Comparison of ENCODE assay signal across 8 cellular contexts in genomic region chr12:49068879-49069506, GRCh38. TPM values are rescaled to one million over a fixed set of nuclear protein-coding genes. Genes with fewer than 3 reads are reported as not detected.
DNase-seq lines count a peak whose midpoint lies in the region; ATAC-seq, FAIRE-seq and TF ChIP-seq lines count a peak whose summit lies in the region.

No MANE protein-coding gene starts in this region.

- TF ChIP-seq RAD21 in A549 (conservative IDR thresholded peaks at IDR 0.05 in 1 of 2, IDR thresholded peaks at IDR 0.05 in 1 of 2) (no peak), HCT116 (IDR thresholded peaks at IDR 0.05; ENCODE audit: low read depth) (no peak)

- in situ Hi-C loops in astrocyte of the spinal cord (cut with HindIII; ENCODE audit: low sequenced_read_pairs) = no loop called here

- BruUV-seq in HCT116 (replicated peaks; lab: Mats Ljungman, UMichigan) = TSS peak; percentile 40

- H3K9me2 ChIP-seq in HCT116 (ENCODE audit: insufficient read depth) = no peaks in the 10 kb centered on the region

- H3K27ac ChIP-seq in A549 = peak overlapping the region; percentile 51 to 85
- H3K27ac ChIP-seq in HCT116 (ENCODE audit: low read depth, low read length) = no peak overlapping the region
- no peak overlapping the region for H3K27ac ChIP-seq in mesodermal cell (ENCODE audit: low read depth, low read length, severe bottlenecking)

- ATAC-seq in A549 = peak; percentile 31 to 37; a peak in 5 of 6 replicates
- peak; percentile 0; the same call in 1 of the 2 replicates for ATAC-seq in HCT116
- no peak for ATAC-seq in HG03135 (IDR thresholded peaks at IDR 0.05; ENCODE audit: unreplicated experiment)

- DNase-seq in A549 (ENCODE audit: low read depth in 1 of 2, low spot score in 1 of 2) (no peak), HCT116 (ENCODE audit: low read depth, low spot score) (no peak), astrocyte of the spinal cord (ENCODE audit: low read depth, low spot score) (no peak), middle frontal gyrus (ENCODE audit: extremely low spot score, low spot score) (no peak), NCI-H1694 treated with DMSO at 0.1 percent for 48 hours (lab: John Stamatoyannopoulos, UW) (no peak), NOMO-1 (lab: John Stamatoyannopoulos, UW; ENCODE audit: unreplicated experiment in 2 of 2) (no peak)

- RAD21 ChIA-PET in HCT116 (lab: Charles Lee; ENCODE audit: low non-redundant PET in 1 of 2, low total read pairs in 2 of 2, uncharacterized antibody in 2 of 2, unreplicated experiment in 2 of 2) = interaction anchor here in 1 of 2 experiments (2.1 kb wide), 1 partner anchor 19 kb away, joined by 6 read pairs; no protein-coding TSS in a partner anchor

- no peaks in the 10 kb centered on the region for H3K36me3 ChIP-seq in HCT116 (ENCODE audit: control insufficient read depth in 1 of 2, insufficient read depth in 2 of 2, low read length in 2 of 2)
- no peaks in the 10 kb centered on the region for H3K36me3 ChIP-seq in mesodermal cell (ENCODE audit: control insufficient read depth, insufficient read depth, low read length)

- no peak for TF ChIP-seq EP300 in A549 (IDR thresholded peaks at IDR 0.05)

- H3K4me3 ChIP-seq in A549 (peak overlapping the region; percentile 55), HCT116 (replicated peaks in 1 of 2; ENCODE audit: low read depth in 1 of 2, low read length in 2 of 2) (peak overlapping the region; percentile 70 to 71), astrocyte of the spinal cord (ENCODE audit: low read depth, low read length) (peak overlapping the region; percentile 73), mesodermal cell (ENCODE audit: extremely low read depth, insufficient read depth, low read length, poor library complexity, severe bottlenecking) (peak overlapping the region; percentile 85)

- intact Hi-C loops in HCT116 (cut with micrococcal nuclease) = no loop called here

- H4K20me1 ChIP-seq in HCT116 (ENCODE audit: insufficient read depth) = no peaks in the 10 kb centered on the region

- POLR2A ChIA-PET in A549 (lab: Yijun Ruan, JAX) = interaction anchor here (0.8 to 1.4 kb wide), 5 partner anchors 15 to 166 kb away, joined by 3 to 27 read pairs (median 3); partner anchors contain the start of genes TUBA1A and TUBA1B
- POLR2A ChIA-PET in HCT116 (lab: Charles Lee) = interaction anchor here (1.2 to 1.5 kb wide), 4 partner anchors 19 to 62 kb away, joined by 3 to 17 read pairs (median 6); partner anchors contain the start of genes LMBR1L and TUBA1B

- H3K27me3 ChIP-seq in HCT116 (ENCODE audit: insufficient read depth, low read length) = no peaks in the 10 kb centered on the region

- no peaks in the 10 kb centered on the region for H3K9me3 ChIP-seq in A549
- H3K9me3 ChIP-seq in HCT116 (ENCODE audit: control insufficient read depth in 1 of 2, insufficient read depth in 1 of 2, low read depth in 1 of 2, low read length in 2 of 2) = no peaks in the 10 kb centered on the region
- no peaks in the 10 kb centered on the region for H3K9me3 ChIP-seq in mesodermal cell (ENCODE audit: control insufficient read depth, low read length)

- peaks cover 7% of the 10 kb centered on the region; the same call in 2 of the 3 replicates for H3K4me1 ChIP-seq in A549
- H3K4me1 ChIP-seq in HCT116 (ENCODE audit: control insufficient read depth in 1 of 2, insufficient read depth in 2 of 2, low read length in 2 of 2) = peaks cover 5 to 19% of the 10 kb centered on the region in 2 experiments
- H3K4me1 ChIP-seq in mesodermal cell (ENCODE audit: control insufficient read depth, insufficient read depth, low read length, poor library complexity, severe bottlenecking) = peaks cover 11% of the 10 kb centered on the region

- H3K9ac ChIP-seq in HCT116 (ENCODE audit: low read length) = peak overlapping the region; percentile 65

- H3K4me2 ChIP-seq in A549 (peak overlapping the region; percentile 85), HCT116 (ENCODE audit: low read length) (peak overlapping the region; percentile 85)

- no peaks in the 10 kb centered on the region for H3K79me2 ChIP-seq in HCT116 (ENCODE audit: insufficient read depth, low read length)

- TF ChIP-seq CTCF in A549 (IDR thresholded peaks at IDR 0.05) (no peak), HCT116 (IDR thresholded peaks at IDR 0.05 in 2 of 3, conservative IDR thresholded peaks at IDR 0.05 in 1 of 3; ENCODE audit: borderline replicate concordance in 1 of 3, insufficient read depth in 1 of 3, low read depth in 2 of 3, low read length in 2 of 3) (no peak), astrocyte of the spinal cord (IDR thresholded peaks at IDR 0.05; ENCODE audit: low read depth, low read length) (no peak)

- CTCF ChIA-PET in A549 (lab: Yijun Ruan, JAX) (interaction anchor here (0.8 to 12.6 kb wide), 9 partner anchors 11 to 166 kb away, joined by 3 to 172 read pairs (median 7); partner anchors contain the start of gene DHH), HCT116 (lab: Charles Lee) (interaction anchor here (1.0 to 1.7 kb wide), 11 partner anchors 10 to 290 kb away, joined by 3 to 34 read pairs (median 5); partner anchors contain the start of gene TUBA1B)

- no peak for FAIRE-seq in A549 (lab: Jason Lieb, UNC)

- WGBS in A549 (ENCODE audit: missing lambda C conversion rate) = 27% methylated on average over 21 of the region's 21 CpGs
- 17 to 28% methylated on average over 14 to 16 of the region's 21 CpGs for WGBS in mesodermal cell (ENCODE audit: insufficient coverage in 2 of 2), 2 experiments

- peak overlapping the region; percentile 86 for H2AFZ ChIP-seq in HCT116 (ENCODE audit: low read depth, low read length, poor library complexity, severe bottlenecking)

- TF ChIP-seq POLR2A in A549 (IDR thresholded peaks at IDR 0.05; ENCODE audit: low read length) (no peak), HCT116 (IDR thresholded peaks at IDR 0.05; ENCODE audit: borderline replicate concordance, extremely low read depth, insufficient read depth, insufficient read length) (no peak)

TF ChIP-seq in A549, 52 proteins besides CTCF, POLR2A, EP300 and RAD21 (continues in another document):
- TF ChIP-seq KDM1A (IDR thresholded peaks at IDR 0.05; ENCODE audit: low read depth) (no peak), RFX5 (IDR thresholded peaks at IDR 0.05) (no peak), HOXB13 (CRISPR knock-in tag; IDR thresholded peaks at IDR 0.05; ENCODE audit: low read depth) (no peak), CBX2 (IDR thresholded peaks at IDR 0.05; ENCODE audit: borderline replicate concordance, low read depth) (no peak), CBX8 (IDR thresholded peaks at IDR 0.05) (no peak)

TF ChIP-seq in HCT116, 20 proteins besides CTCF, POLR2A, EP300 and RAD21 (continues in another document):
- TF ChIP-seq SIN3A (IDR thresholded peaks at IDR 0.05; ENCODE audit: low read depth) (no peak), SRF (IDR thresholded peaks at IDR 0.05; ENCODE audit: low read depth) (no peak), CBX3 (IDR thresholded peaks at IDR 0.05; ENCODE audit: low read depth) (no peak), EZH2 (IDR thresholded peaks at IDR 0.05) (no peak), FOSL1 (IDR thresholded peaks at IDR 0.05; ENCODE audit: low read depth) (no peak), YY1 (IDR thresholded peaks at IDR 0.05; ENCODE audit: extremely low read depth, insufficient replicate concordance, low read depth, low read length) (no peak)

RNA-seq across cellular contexts. Expression of gene RHEBL1, which starts 0.8 kb away (rescaled TPM):
- polyA plus RNA-seq in A549 (2011; rRNA removed) (4.0 TPM in 2 replicates), A549 (2017; fragmentation: RNase III; extraction: RNeasy Plus Mini Kit Qiagen cat#74134 plus additional on column Dnase treatment) (1.8 to 2.4 TPM (median 2.1 TPM) in 3 replicates)
- polyA plus RNA-seq in A549 (2012; cell fraction: cytosol; rRNA removed) = 3.6 and 4.9 TPM in 2 replicates
- polyA plus RNA-seq in A549 (2012; cell fraction: nucleus; rRNA removed) = 3.9 TPM in 2 replicates
- 3.8 and 4.9 TPM in 2 replicates for polyA minus RNA-seq in A549 (2011; rRNA and poly(A)+ RNA removed)
- total RNA-seq in HCT116 (2021; ENCODE audit: unreplicated experiment) = 2.8 TPM
- 2.9 and 4.2 TPM in 2 replicates for polyA plus RNA-seq in HCT116 (2012)
- 4.6 TPM for polyA plus RNA-seq in mesodermal cell (2013, experiment 1 of 2)
- polyA plus RNA-seq in mesodermal cell (2013, experiment 2 of 2) = 4.5 TPM

RNA-seq across cellular contexts. Expression of gene KMT2D, which starts 8.4 kb away (rescaled TPM):
- polyA plus RNA-seq in A549 (2011; rRNA removed) (17.6 and 21.4 TPM in 2 replicates), A549 (2017; fragmentation: RNase III; extraction: RNeasy Plus Mini Kit Qiagen cat#74134 plus additional on column Dnase treatment) (20.0 to 24.8 TPM (median 20.8 TPM) in 3 replicates)
- polyA plus RNA-seq in A549 (2012; cell fraction: cytosol; rRNA removed) = 31.0 and 32.3 TPM in 2 replicates
- 88.5 and 94.2 TPM in 2 replicates for polyA plus RNA-seq in A549 (2012; cell fraction: nucleus; rRNA removed)
- 45.9 and 46.2 TPM in 2 replicates for polyA minus RNA-seq in A549 (2011; rRNA and poly(A)+ RNA removed)
- total RNA-seq in HCT116 (2021; ENCODE audit: unreplicated experiment) = 71.3 TPM
- polyA plus RNA-seq in HCT116 (2012) = 48.0 and 54.6 TPM in 2 replicates
- 37.0 TPM for polyA plus RNA-seq in mesodermal cell (2013, experiment 1 of 2)
- polyA plus RNA-seq in mesodermal cell (2013, experiment 2 of 2) = 20.3 TPM

RNA-seq across cellular contexts. Expression of gene DHH, which starts 25.6 kb away (rescaled TPM):
- polyA plus RNA-seq in A549 (2011; rRNA removed) (not detected in 2 replicates), A549 (2017; fragmentation: RNase III; extraction: RNeasy Plus Mini Kit Qiagen cat#74134 plus additional on column Dnase treatment) (not detected in 3 replicates)
- polyA plus RNA-seq in A549 (2012; cell fraction: cytosol; rRNA removed) = 0.03 TPM in 1 of 2 replicates, not detected in the other
- 0.06 and 0.12 TPM in 2 replicates for polyA plus RNA-seq in A549 (2012; cell fraction: nucleus; rRNA removed)
- not detected in 2 replicates for polyA minus RNA-seq in A549 (2011; rRNA and poly(A)+ RNA removed)
- 0.22 TPM for total RNA-seq in HCT116 (2021; ENCODE audit: unreplicated experiment)
- polyA plus RNA-seq in HCT116 (2012) = 0.05 and 0.09 TPM in 2 replicates
- 0.11 TPM for polyA plus RNA-seq in mesodermal cell (2013, experiment 1 of 2)
- 0.25 TPM for polyA plus RNA-seq in mesodermal cell (2013, experiment 2 of 2)

RNA-seq across cellular contexts. Expression of gene LMBR1L, which starts 41.7 kb away (rescaled TPM):
- polyA plus RNA-seq in A549 (2011; rRNA removed) = 25.1 and 35.7 TPM in 2 replicates
- 22.0 and 24.7 TPM in 2 replicates for polyA plus RNA-seq in A549 (2012; cell fraction: cytosol; rRNA removed)
- polyA plus RNA-seq in A549 (2012; cell fraction: nucleus; rRNA removed) = 64.9 and 69.6 TPM in 2 replicates
- polyA plus RNA-seq in A549 (2017; fragmentation: RNase III; extraction: RNeasy Plus Mini Kit Qiagen cat#74134 plus additional on column Dnase treatment) = 12.9 to 20.0 TPM (median 16.7 TPM) in 3 replicates
- polyA minus RNA-seq in A549 (2011; rRNA and poly(A)+ RNA removed) = 51.5 and 62.8 TPM in 2 replicates
- total RNA-seq in HCT116 (2021; ENCODE audit: unreplicated experiment) = 44.4 TPM
- 45.9 and 50.5 TPM in 2 replicates for polyA plus RNA-seq in HCT116 (2012)
- polyA plus RNA-seq in mesodermal cell (2013, experiment 1 of 2) = 84.0 TPM
- 67.7 TPM for polyA plus RNA-seq in mesodermal cell (2013, experiment 2 of 2)

RNA-seq across cellular contexts. Expression of gene PRKAG1, which starts 50.4 kb away (rescaled TPM):
- polyA plus RNA-seq in A549 (2011; rRNA removed) (100 and 117 TPM in 2 replicates), A549 (2017; fragmentation: RNase III; extraction: RNeasy Plus Mini Kit Qiagen cat#74134 plus additional on column Dnase treatment) (40.0 to 42.8 TPM (median 41.9 TPM) in 3 replicates)
- 31.5 and 35.2 TPM in 2 replicates for polyA plus RNA-seq in A549 (2012; cell fraction: cytosol; rRNA removed)
- polyA plus RNA-seq in A549 (2012; cell fraction: nucleus; rRNA removed) = 18.3 and 29.2 TPM in 2 replicates
- 31.8 and 33.6 TPM in 2 replicates for polyA minus RNA-seq in A549 (2011; rRNA and poly(A)+ RNA removed)
- 64.6 TPM for total RNA-seq in HCT116 (2021; ENCODE audit: unreplicated experiment)
- polyA plus RNA-seq in HCT116 (2012) = 55.8 and 63.1 TPM in 2 replicates
- polyA plus RNA-seq in mesodermal cell (2013, experiment 1 of 2) = 35.5 TPM
- polyA plus RNA-seq in mesodermal cell (2013, experiment 2 of 2) = 36.3 TPM

Comparison
In these comparisons a context has a peak if more than half of its experiments do, and no peak if none do; other contexts are left out.
1. H3K27ac ChIP-seq: peak in A549 (2 of 2); none in HCT116 (single experiment) and mesodermal cell (single experiment).
2. Peak in every context shown above with its lines, with median percentiles within 50 percentile points of each other: H3K4me3 ChIP-seq.